Comparison of ENCODE assay signal across 1 cellular context in genomic region chr15:77421370-77421700, GRCh38.
TF ChIP-seq lines count a peak whose summit lies in the region.

No MANE protein-coding gene starts in this region.

TF ChIP-seq in HepG2, 621 proteins besides CTCF, POLR2A, EP300 and RAD21 (continued from another document):
- TF ChIP-seq TGIF2 (CRISPR knock-in tag; IDR thresholded peaks at IDR 0.05), result no peak
- no peak for TF ChIP-seq RBFOX2 (IDR thresholded peaks at IDR 0.05; ENCODE audit: low read depth, low read length)
- no peak for TF ChIP-seq PRDM4 (CRISPR knock-in tag; IDR thresholded peaks at IDR 0.05; ENCODE audit: borderline replicate concordance)
- no peak for TF ChIP-seq NFKB2 (CRISPR knock-in tag; IDR thresholded peaks at IDR 0.05; ENCODE audit: borderline replicate concordance)
- TF ChIP-seq CSRNP2 (CRISPR knock-in tag; conservative IDR thresholded peaks at IDR 0.05; ENCODE audit: low read depth), result no peak
- no peak for TF ChIP-seq CC2D1A (CRISPR knock-in tag; IDR thresholded peaks at IDR 0.05)
- TF ChIP-seq KAT2B (IDR thresholded peaks at IDR 0.05; ENCODE audit: borderline replicate concordance, low read depth, low read length), result no peak
- TF ChIP-seq ZNF547 (CRISPR knock-in tag; IDR thresholded peaks at IDR 0.05), result no peak
- no peak for TF ChIP-seq ZNF703 (CRISPR knock-in tag; IDR thresholded peaks at IDR 0.05; ENCODE audit: borderline replicate concordance)
- no peak for TF ChIP-seq SKI (IDR thresholded peaks at IDR 0.05; ENCODE audit: partially characterized antibody)
